22 cellular contexts compared by ENCODE assay signal in the genomic region with DNA sequence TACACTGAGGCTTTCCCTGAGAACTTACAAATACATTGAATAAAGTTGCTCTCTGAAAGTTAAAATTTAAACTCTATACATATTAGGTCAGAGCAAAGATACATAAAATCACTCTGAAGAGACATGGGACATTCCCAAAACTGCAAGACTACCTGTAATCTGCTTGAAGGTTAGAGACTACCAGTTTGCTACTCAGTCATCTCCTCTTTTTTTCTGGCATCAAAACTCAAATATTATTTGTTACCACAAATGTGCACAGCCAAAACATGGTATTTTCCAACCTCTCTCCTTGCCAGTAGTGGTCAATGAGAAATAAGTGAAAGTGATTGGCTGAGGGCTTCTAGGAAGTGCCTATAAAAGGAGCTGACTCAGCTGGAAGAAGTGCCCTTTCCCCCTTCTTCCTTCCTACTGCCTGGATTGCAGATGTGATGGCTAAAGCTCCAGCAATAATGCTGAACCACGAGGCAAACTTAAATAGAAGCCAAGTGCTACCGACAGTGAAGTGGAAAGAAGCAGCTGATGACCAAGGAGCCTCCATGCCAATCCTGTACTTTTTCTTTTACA. TPM values are rescaled to one million over a fixed set of nuclear protein-coding genes. Genes with fewer than 3 reads are reported as not detected.
DNase-seq lines count a peak whose midpoint lies in the region; ATAC-seq and TF ChIP-seq lines count a peak whose summit lies in the region.
"Had no signal": no experiment of that assay in that cellular context is flagged by ENCODE, and none has a peak within 500 bp of the region (broad histone marks: within the 10 kb centered on the region; RNA-seq: fewer than 3 reads in every experiment).

No MANE protein-coding gene starts in this region.

- no peak for DNase-seq in activated T-cell treated with anti-CD3 and anti-CD28 coated beads, Interleukin-2, amount 50 U/mL, for 72 hours
- DNase-seq in activated T-cell treated with anti-CD3 and anti-CD28 coated beads, Interleukin-2, amount 50 U/mL, for 1 hour = no peak
- DNase-seq in activated naive CD8-positive, alpha-beta T cell treated with anti-CD3 and anti-CD28 coated beads, Interleukin-2, amount 10 ng/mL, durations not matched to agents 7 days and 5 days = no peak
- DNase-seq in neural progenitor cell (ENCODE audit: low spot score) = no peak
- no peak for DNase-seq in DMS53 (lab: John Stamatoyannopoulos, UW)
- DNase-seq: activated B cell treated with CpG ODN at 0.5 μM for 24 hours, DMS79 treated with DMSO at 0.1 percent for 48 hours, dorsolateral prefrontal cortex, left cardiac atrium, MM.1S, NCI-H1694, NCI-H774, PC-3, uterus had no signal

- H3K9me3 Mint-ChIP-seq in activated T-cell treated with anti-CD3 and anti-CD28 coated beads, Interleukin-2, amount 50 U/mL, for 72 hours = no peaks in the 10 kb centered on the region
- peaks cover 11% of the 10 kb centered on the region for H3K9me3 Mint-ChIP-seq in activated naive CD8-positive, alpha-beta T cell treated with anti-CD3 and anti-CD28 coated beads, Interleukin-2, amount 10 ng/mL, durations not matched to agents 7 days and 5 days
- peaks cover 6% of the 10 kb centered on the region for H3K9me3 Mint-ChIP-seq in neural progenitor cell
- H3K9me3 Mint-ChIP-seq: activated B cell treated with CpG ODN at 0.5 μM for 24 hours had no signal

- ATAC-seq in activated T-cell treated with anti-CD3 and anti-CD28 coated beads, Interleukin-2, amount 50 U/mL, for 72 hours (replicated peaks in 1 of 2) = no peak
- no peak for ATAC-seq in activated naive CD8-positive, alpha-beta T cell treated with anti-CD3 and anti-CD28 coated beads, Interleukin-2, amount 10 ng/mL, durations not matched to agents 7 days and 5 days (ENCODE audit: low read depth)
- ATAC-seq in HG03280 (IDR thresholded peaks at IDR 0.05; ENCODE audit: unreplicated experiment) = no peak
- no peak for ATAC-seq in HG02798 (IDR thresholded peaks at IDR 0.05; ENCODE audit: poor library complexity, unreplicated experiment)
- ATAC-seq: PC-3 had no signal

- H4K20me1 ChIP-seq in Loucy (ENCODE audit: insufficient read depth, low read length, poor library complexity, severe bottlenecking) (no peaks in the 10 kb centered on the region), neural progenitor cell (ENCODE audit: low read depth) (no peaks in the 10 kb centered on the region)

- no peaks in the 10 kb centered on the region for H3K9me3 ChIP-seq in Loucy (ENCODE audit: insufficient read depth, low read depth, low read length)
- no peaks in the 10 kb centered on the region for H3K9me3 ChIP-seq in neural progenitor cell (ENCODE audit: low read depth)
- H3K9me3 ChIP-seq: uterus had no signal

- H3K9ac ChIP-seq in Loucy (ENCODE audit: low read depth, low read length, poor library complexity, severe bottlenecking) (no peak overlapping the region), neural progenitor cell (no peak overlapping the region)

- peak overlapping the region; percentile 24 to 52 for H3K4me3 Mint-ChIP-seq in activated T-cell treated with anti-CD3 and anti-CD28 coated beads, Interleukin-2, amount 50 U/mL, for 72 hours
- peak overlapping the region; percentile 2 for H3K4me3 Mint-ChIP-seq in activated naive CD8-positive, alpha-beta T cell treated with anti-CD3 and anti-CD28 coated beads, Interleukin-2, amount 10 ng/mL, durations not matched to agents 7 days and 5 days
- H3K4me3 Mint-ChIP-seq in neural progenitor cell = no peak overlapping the region
- H3K4me3 Mint-ChIP-seq: activated B cell treated with CpG ODN at 0.5 μM for 24 hours had no signal

- TF ChIP-seq CTCF in Loucy (conservative IDR thresholded peaks at IDR 0.05; ENCODE audit: low read length) (no peak), neural progenitor cell (IDR thresholded peaks at IDR 0.05) (no peak)

- H3K4me1 Mint-ChIP-seq in activated T-cell treated with anti-CD3 and anti-CD28 coated beads, Interleukin-2, amount 50 U/mL, for 72 hours (ENCODE audit: low read depth) = peaks cover 31% of the 10 kb centered on the region
- H3K4me1 Mint-ChIP-seq in activated naive CD8-positive, alpha-beta T cell treated with anti-CD3 and anti-CD28 coated beads, Interleukin-2, amount 10 ng/mL, durations not matched to agents 7 days and 5 days = peaks cover 34% of the 10 kb centered on the region
- peaks cover 11% of the 10 kb centered on the region for H3K4me1 Mint-ChIP-seq in neural progenitor cell

- H3K36me3 ChIP-seq in Loucy (ENCODE audit: insufficient read depth, low read length) = no peaks in the 10 kb centered on the region
- H3K36me3 ChIP-seq in neural progenitor cell = no peaks in the 10 kb centered on the region
- H3K36me3 ChIP-seq: cardiac muscle cell, uterus had no signal

- H3K36me3 Mint-ChIP-seq in activated T-cell treated with anti-CD3 and anti-CD28 coated beads, Interleukin-2, amount 50 U/mL, for 72 hours (ENCODE audit: insufficient read depth in 2 of 2) = no peaks in the 10 kb centered on the region
- peaks cover 30% of the 10 kb centered on the region for H3K36me3 Mint-ChIP-seq in activated naive CD8-positive, alpha-beta T cell treated with anti-CD3 and anti-CD28 coated beads, Interleukin-2, amount 10 ng/mL, durations not matched to agents 7 days and 5 days
- peaks cover 1% of the 10 kb centered on the region for H3K36me3 Mint-ChIP-seq in neural progenitor cell

- no peaks in the 10 kb centered on the region for H3K9me2 ChIP-seq in Loucy (replicated peaks; ENCODE audit: low read depth, low read length)

- H3K4me2 ChIP-seq in Loucy (ENCODE audit: low read depth, low read length, poor library complexity, severe bottlenecking) (peak overlapping the region; percentile 37), neural progenitor cell (no peak overlapping the region)

- H3K27me3 Mint-ChIP-seq in activated T-cell treated with anti-CD3 and anti-CD28 coated beads, Interleukin-2, amount 50 U/mL, for 72 hours (ENCODE audit: low read depth) = no peaks in the 10 kb centered on the region
- no peaks in the 10 kb centered on the region for H3K27me3 Mint-ChIP-seq in activated naive CD8-positive, alpha-beta T cell treated with anti-CD3 and anti-CD28 coated beads, Interleukin-2, amount 10 ng/mL, durations not matched to agents 7 days and 5 days
- peaks cover 4% of the 10 kb centered on the region for H3K27me3 Mint-ChIP-seq in neural progenitor cell (ENCODE audit: insufficient read depth, low read depth)
- H3K27me3 Mint-ChIP-seq: activated B cell treated with CpG ODN at 0.5 μM for 24 hours, progenitor cell of endocrine pancreas had no signal

- H3F3A ChIP-seq in Loucy (ENCODE audit: low read depth) (no peaks in the 10 kb centered on the region), neural progenitor cell (ENCODE audit: low read depth) (no peaks in the 10 kb centered on the region)

- H3K27ac Mint-ChIP-seq in activated T-cell treated with anti-CD3 and anti-CD28 coated beads, Interleukin-2, amount 50 U/mL, for 72 hours = peak overlapping the region; percentile 75
- peak overlapping the region; percentile 92 for H3K27ac Mint-ChIP-seq in activated naive CD8-positive, alpha-beta T cell treated with anti-CD3 and anti-CD28 coated beads, Interleukin-2, amount 10 ng/mL, durations not matched to agents 7 days and 5 days
- no peak overlapping the region for H3K27ac Mint-ChIP-seq in neural progenitor cell
- H3K27ac Mint-ChIP-seq: activated B cell treated with CpG ODN at 0.5 μM for 24 hours, progenitor cell of endocrine pancreas had no signal

- no peaks in the 10 kb centered on the region for H3K27me3 ChIP-seq in Loucy (ENCODE audit: insufficient read depth, low read length, poor library complexity, severe bottlenecking)
- H3K27me3 ChIP-seq in neural progenitor cell = no peaks in the 10 kb centered on the region
- H3K27me3 ChIP-seq: cardiac muscle cell, uterus had no signal

- H3K4me1 ChIP-seq in Loucy (ENCODE audit: insufficient read depth, low read length, poor library complexity, severe bottlenecking) (peaks cover 27% of the 10 kb centered on the region), neural progenitor cell (peaks cover 11% of the 10 kb centered on the region)
- H3K4me1 ChIP-seq: uterus had no signal

- H2AFZ ChIP-seq in Loucy (ENCODE audit: low read length) (peak overlapping the region; percentile 12; the same call in 1 of the 2 replicates), neural progenitor cell (replicated peaks) (peak overlapping the region; percentile 76)

- POLR2A ChIA-PET in activated naive CD8-positive, alpha-beta T cell treated with anti-CD3 and anti-CD28 coated beads, Interleukin-2, amount 10 ng/mL, durations not matched to agents 7 days and 5 days (lab: Charles Lee) = interaction anchor here (1.1 to 3.4 kb wide), 5 partner anchors 10 to 96 kb away, joined by 6 to 36 read pairs (median 8); no protein-coding TSS in a partner anchor

- H3K79me2 ChIP-seq in Loucy (ENCODE audit: insufficient read depth, low read length) = no peaks in the 10 kb centered on the region
- no peaks in the 10 kb centered on the region for H3K79me2 ChIP-seq in neural progenitor cell (ENCODE audit: low read depth)

- H3K4me3 ChIP-seq in Loucy (ENCODE audit: low read length, poor library complexity, severe bottlenecking) = no peak overlapping the region
- H3K4me3 ChIP-seq in neural progenitor cell = no peak overlapping the region
- H3K4me3 ChIP-seq: cardiac muscle cell, dorsolateral prefrontal cortex, uterus had no signal

- H3K27ac ChIP-seq in neural progenitor cell = no peak overlapping the region
- H3K27ac ChIP-seq: cardiac muscle cell, dorsolateral prefrontal cortex, epithelial cell of prostate, uterus had no signal

RNA-seq across cellular contexts. Expression of a gene that starts 13.8 kb away (rescaled TPM):
- 1 to 10 TPM; 1.0 to 7.6 TPM for total RNA-seq in activated T-cell treated with anti-CD3 and anti-CD28 coated beads, Interleukin-2, amount 50 U/mL, for 72 hours
- 10 to 100 TPM; 60.4 to 72.4 TPM for total RNA-seq in activated naive CD8-positive, alpha-beta T cell treated with anti-CD3 and anti-CD28 coated beads, Interleukin-2, amount 10 ng/mL, durations not matched to agents 7 days and 5 days
- 0.22 TPM in 1 of 2 replicates, not detected in the other for total RNA-seq in neural progenitor cell (ENCODE audit: low replicate concordance)
- total RNA-seq: activated B cell treated with CpG ODN at 0.5 μM for 24 hours, cardiac muscle cell, frontal cortex, PC-3, progenitor cell of endocrine pancreas, skeletal muscle tissue had no signal

RNA-seq across cellular contexts. Expression of a gene that starts 52.5 kb away (rescaled TPM):
- under 1 TPM in 1 of 2 donors, not detected in 1; 0.23 TPM for total RNA-seq in activated T-cell treated with anti-CD3 and anti-CD28 coated beads, Interleukin-2, amount 50 U/mL, for 72 hours
- total RNA-seq in activated naive CD8-positive, alpha-beta T cell treated with anti-CD3 and anti-CD28 coated beads, Interleukin-2, amount 10 ng/mL, durations not matched to agents 7 days and 5 days = 1 to 10 TPM in 1 of 2 experiments, under 1 TPM in 1; 0.42 to 1.1 TPM
- not detected in 2 replicates for total RNA-seq in neural progenitor cell (ENCODE audit: low replicate concordance)
- total RNA-seq: activated B cell treated with CpG ODN at 0.5 μM for 24 hours, frontal cortex, progenitor cell of endocrine pancreas had no signal

Comparison
In these comparisons a context has a peak if more than half of its experiments do, and no peak if none do; other contexts are left out.
1. RNA of a gene that starts 13.8 kb away (total RNA-seq): 60.4 to 72.4 TPM in activated naive CD8-positive, alpha-beta T cell treated with anti-CD3 and anti-CD28 coated beads, Interleukin-2, amount 10 ng/mL, durations not matched to agents 7 days and 5 days; 1.0 to 7.6 TPM in activated T-cell treated with anti-CD3 and anti-CD28 coated beads, Interleukin-2, amount 50 U/mL, for 72 hours and 0.22 TPM in neural progenitor cell; every median in the first group is over 4 times any median in the second.